Comparison of ENCODE assay signal across 1 cellular context in the genomic region with DNA sequence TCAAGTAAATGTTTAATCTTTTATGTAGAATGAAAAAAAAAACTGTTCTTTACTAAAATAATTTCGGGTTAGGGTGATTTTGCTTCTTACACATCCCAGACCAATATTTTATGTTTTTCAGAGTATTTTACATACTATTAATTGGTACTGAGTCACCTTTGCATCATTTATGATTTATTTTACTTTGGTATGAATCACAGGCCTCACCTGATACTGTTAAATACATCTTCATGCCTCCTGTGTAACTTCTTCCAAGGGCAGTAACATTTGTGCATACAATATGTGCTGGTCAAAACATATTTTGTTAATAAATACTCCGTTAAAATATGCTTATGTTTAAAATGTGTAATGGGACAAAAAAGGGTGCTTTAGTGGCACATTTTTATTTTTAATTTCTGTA.
TF ChIP-seq lines count a peak whose summit lies in the region.

No MANE protein-coding gene starts in this region.

TF ChIP-seq in SK-N-SH treated with all-trans-retinoic acid at 6 μM for 48 hours, 23 proteins besides CTCF, POLR2A, EP300 and RAD21 (continued from another document):
- TF ChIP-seq, protein P1, sequence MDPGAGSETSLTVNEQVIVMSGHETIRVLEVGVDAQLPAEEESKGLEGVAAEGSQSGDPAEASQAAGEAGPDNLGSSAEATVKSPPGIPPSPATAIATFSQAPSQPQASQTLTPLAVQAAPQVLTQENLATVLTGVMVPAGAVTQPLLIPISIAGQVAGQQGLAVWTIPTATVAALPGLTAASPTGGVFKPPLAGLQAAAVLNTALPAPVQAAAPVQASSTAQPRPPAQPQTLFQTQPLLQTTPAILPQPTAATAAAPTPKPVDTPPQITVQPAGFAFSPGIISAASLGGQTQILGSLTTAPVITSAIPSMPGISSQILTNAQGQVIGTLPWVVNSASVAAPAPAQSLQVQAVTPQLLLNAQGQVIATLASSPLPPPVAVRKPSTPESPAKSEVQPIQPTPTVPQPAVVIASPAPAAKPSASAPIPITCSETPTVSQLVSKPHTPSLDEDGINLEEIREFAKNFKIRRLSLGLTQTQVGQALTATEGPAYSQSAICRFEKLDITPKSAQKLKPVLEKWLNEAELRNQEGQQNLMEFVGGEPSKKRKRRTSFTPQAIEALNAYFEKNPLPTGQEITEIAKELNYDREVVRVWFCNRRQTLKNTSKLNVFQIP (CRISPR knock-in tag; IDR thresholded peaks at IDR 0.05; ENCODE audit: borderline replicate concordance, low read depth): no peak
- TF ChIP-seq GLIS3 (CRISPR knock-in tag; IDR thresholded peaks at IDR 0.05): no peak
- TF ChIP-seq, protein P2, sequence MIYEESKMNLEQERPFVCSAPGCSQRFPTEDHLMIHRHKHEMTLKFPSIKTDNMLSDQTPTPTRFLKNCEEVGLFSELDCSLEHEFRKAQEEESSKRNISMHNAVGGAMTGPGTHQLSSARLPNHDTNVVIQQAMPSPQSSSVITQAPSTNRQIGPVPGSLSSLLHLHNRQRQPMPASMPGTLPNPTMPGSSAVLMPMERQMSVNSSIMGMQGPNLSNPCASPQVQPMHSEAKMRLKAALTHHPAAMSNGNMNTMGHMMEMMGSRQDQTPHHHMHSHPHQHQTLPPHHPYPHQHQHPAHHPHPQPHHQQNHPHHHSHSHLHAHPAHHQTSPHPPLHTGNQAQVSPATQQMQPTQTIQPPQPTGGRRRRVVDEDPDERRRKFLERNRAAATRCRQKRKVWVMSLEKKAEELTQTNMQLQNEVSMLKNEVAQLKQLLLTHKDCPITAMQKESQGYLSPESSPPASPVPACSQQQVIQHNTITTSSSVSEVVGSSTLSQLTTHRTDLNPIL (CRISPR knock-in tag; IDR thresholded peaks at IDR 0.05; ENCODE audit: low read depth): no peak
- no peak for TF ChIP-seq PPARA (CRISPR knock-in tag; IDR thresholded peaks at IDR 0.05; ENCODE audit: borderline replicate concordance)
